Comparison of ENCODE assay signal across 1 cellular context in genomic region chr2:20051518-20052228, GRCh38.
A peak's percentile ranks its signal among the peaks of the same experiment; 100 is the strongest.
TF ChIP-seq lines count a peak whose summit lies in the region.

LAPTM4A (minus strand) TSS chr2:20051628; CDS start chr2:20051520, 108 bp downstream.

TF ChIP-seq in HepG2, 621 proteins besides CTCF, POLR2A, EP300 and RAD21 (continued from another document and continues in another):
- TF ChIP-seq ZXDC (CRISPR knock-in tag; IDR thresholded peaks at IDR 0.05): no peak
- peak; percentile 93 for TF ChIP-seq ZNF430 (CRISPR knock-in tag; IDR thresholded peaks at IDR 0.05)
- peak; percentile 18; the same call in 1 of the 2 replicates for TF ChIP-seq ZNF776 (CRISPR knock-in tag; IDR thresholded peaks at IDR 0.05)
- peak; percentile 76; the same call in 1 of the 2 replicates for TF ChIP-seq ZNF335 (CRISPR knock-in tag; IDR thresholded peaks at IDR 0.05)
- 0 out of 2 replicates have a peak, but pooled peaks have one; percentile 81 for TF ChIP-seq ZNF468 (CRISPR knock-in tag; IDR thresholded peaks at IDR 0.05)
- TF ChIP-seq HMGXB3 (CRISPR knock-in tag; IDR thresholded peaks at IDR 0.05; ENCODE audit: borderline replicate concordance): peak; percentile 88
- TF ChIP-seq DNMT3B (CRISPR knock-in tag; conservative IDR thresholded peaks at IDR 0.05): peak; percentile 99; the same call in 1 of the 2 replicates
- peak; percentile 99 for TF ChIP-seq IRF9 (CRISPR knock-in tag; IDR thresholded peaks at IDR 0.05; ENCODE audit: borderline replicate concordance)
- TF ChIP-seq HIVEP1 (CRISPR knock-in tag; IDR thresholded peaks at IDR 0.05): peak; percentile 62; the same call in 1 of the 2 replicates
- TF ChIP-seq RFX5 (IDR thresholded peaks at IDR 0.05; ENCODE audit: low read depth, low read length): 0 out of 2 replicates have a peak, but pooled peaks have one; percentile 9
- no peak for TF ChIP-seq ZNF143 (CRISPR knock-in tag; IDR thresholded peaks at IDR 0.05)
- peak; percentile 80 for TF ChIP-seq MEIS1 (CRISPR knock-in tag; IDR thresholded peaks at IDR 0.05; ENCODE audit: borderline replicate concordance)
- TF ChIP-seq ZNF780A (CRISPR knock-in tag; IDR thresholded peaks at IDR 0.05): no peak
- TF ChIP-seq ATAD3A (CRISPR knock-in tag; IDR thresholded peaks at IDR 0.05): no peak
- peak; percentile 95; the same call in 1 of the 2 replicates for TF ChIP-seq ZSCAN21 (CRISPR knock-in tag; IDR thresholded peaks at IDR 0.05; ENCODE audit: borderline replicate concordance)
- peak; percentile 92; the same call in 1 of the 2 replicates for TF ChIP-seq NR2C2 (CRISPR knock-in tag; IDR thresholded peaks at IDR 0.05; ENCODE audit: borderline replicate concordance)
- TF ChIP-seq E2F1 (CRISPR knock-in tag; IDR thresholded peaks at IDR 0.05): peak; percentile 85
- TF ChIP-seq ZNF446 (CRISPR knock-in tag; IDR thresholded peaks at IDR 0.05): no peak
- TF ChIP-seq BORCS8-MEF2B (CRISPR knock-in tag; IDR thresholded peaks at IDR 0.05): peak; percentile 96
- TF ChIP-seq SALL2 (CRISPR knock-in tag; IDR thresholded peaks at IDR 0.05): peak; percentile 54; the same call in 1 of the 2 replicates
- TF ChIP-seq ZNF670 (CRISPR knock-in tag; IDR thresholded peaks at IDR 0.05; ENCODE audit: borderline replicate concordance): peak; percentile 95; the same call in 1 of the 2 replicates
- peak; percentile 79 for TF ChIP-seq ZNF761 (CRISPR knock-in tag; conservative IDR thresholded peaks at IDR 0.05)
- TF ChIP-seq SALL1 (CRISPR knock-in tag; IDR thresholded peaks at IDR 0.05): peak; percentile 96
- no peak for TF ChIP-seq SP1 (IDR thresholded peaks at IDR 0.05)
- TF ChIP-seq SP1 (CRISPR knock-in tag; IDR thresholded peaks at IDR 0.05): peak; percentile 92
- TF ChIP-seq TBX2 (CRISPR knock-in tag; IDR thresholded peaks at IDR 0.05; ENCODE audit: borderline replicate concordance): peak; percentile 93
- TF ChIP-seq SNAPC4 (CRISPR knock-in tag; IDR thresholded peaks at IDR 0.05): 0 out of 2 replicates have a peak, but pooled peaks have one; percentile 32
- TF ChIP-seq ZNF768 (CRISPR knock-in tag; IDR thresholded peaks at IDR 0.05): no peak
- no peak for TF ChIP-seq NR0B2 (CRISPR knock-in tag; IDR thresholded peaks at IDR 0.05)
- TF ChIP-seq ZNF891 (CRISPR knock-in tag; IDR thresholded peaks at IDR 0.05): peak; percentile 92; the same call in 1 of the 2 replicates
- peak; percentile 94; the same call in 1 of the 2 replicates for TF ChIP-seq EHMT2 (IDR thresholded peaks at IDR 0.05; ENCODE audit: borderline replicate concordance, low read depth, low read length)
- TF ChIP-seq ZBTB44 (CRISPR knock-in tag; IDR thresholded peaks at IDR 0.05): no peak
- TF ChIP-seq RERE (CRISPR knock-in tag; IDR thresholded peaks at IDR 0.05; ENCODE audit: low read depth): peak; percentile 49; the same call in 1 of the 2 replicates
- TF ChIP-seq KLF12 (CRISPR knock-in tag; IDR thresholded peaks at IDR 0.05; ENCODE audit: borderline replicate concordance): peak; percentile 81; the same call in 1 of the 2 replicates
